8 cellular contexts compared by ENCODE assay signal in genomic region chr14:59869381-59870255, GRCh38. TPM values are rescaled to one million over a fixed set of nuclear protein-coding genes. Genes with fewer than 3 reads are reported as not detected.
DNase-seq lines count a peak whose midpoint lies in the region; ATAC-seq and TF ChIP-seq lines count a peak whose summit lies in the region.

No MANE protein-coding gene starts in this region.

- H3K4me3 Mint-ChIP-seq in CD4-positive, alpha-beta T cell = peak overlapping the region; percentile 15
- peak overlapping the region; percentile 98 for H3K4me3 Mint-ChIP-seq in dendritic cell treated with granulocyte-macrophage colony-stimulating factor and Interleukin-4, amounts not matched to agents 40 ng/mL and 50 ng/mL, for 4 days

- H3K23ac ChIP-seq in IMR-90 (ENCODE audit: low read depth, low read length) (no peak overlapping the region), neuronal stem cell (ENCODE audit: low read depth, low read length, poor library complexity) (no peak overlapping the region)

- H3K4me1 ChIP-seq in IMR-90 (ENCODE audit: control insufficient read depth, insufficient read depth, low read length) (no peaks in the 10 kb centered on the region; the same call in 1 of the 2 replicates), neuronal stem cell (ENCODE audit: control insufficient read depth in 2 of 2, insufficient read depth in 1 of 2, low read depth in 1 of 2, low read length in 2 of 2) (peaks cover 3 to 4% of the 10 kb centered on the region in 2 donors)

- H4K8ac ChIP-seq in IMR-90 (ENCODE audit: low read depth in 2 of 2, low read length in 2 of 2) (no peak overlapping the region), neuronal stem cell (ENCODE audit: low read depth, low read length) (no peak overlapping the region)

- no peak for ATAC-seq in CD4-positive, alpha-beta T cell (ENCODE audit: poor library complexity)
- no peak for ATAC-seq in IMR-90 (ENCODE audit: low read depth)
- no peak for ATAC-seq in HG03342 (IDR thresholded peaks at IDR 0.05; ENCODE audit: unreplicated experiment)
- no peak for ATAC-seq in GM18517 (IDR thresholded peaks at IDR 0.05; ENCODE audit: unreplicated experiment)
- no peak for ATAC-seq in GM21360 (IDR thresholded peaks at IDR 0.05; ENCODE audit: unreplicated experiment)

- intact Hi-C loops in CD4-positive, alpha-beta T cell (cut with DNase I, micrococcal nuclease) = no loop called here
- intact Hi-C loops in IMR-90 (cut with micrococcal nuclease) = no loop called here
- intact Hi-C loops in dendritic cell treated with granulocyte-macrophage colony-stimulating factor and Interleukin-4, amounts not matched to agents 40 ng/mL and 50 ng/mL, for 4 days (cut with micrococcal nuclease) = no loop called here

- no peak overlapping the region for H4K91ac ChIP-seq in IMR-90 (ENCODE audit: insufficient read depth, low read depth, low read length)
- H4K91ac ChIP-seq in neuronal stem cell (ENCODE audit: low read depth, low read length, poor library complexity) = no peak overlapping the region

- DNase-seq in CD4-positive, alpha-beta T cell = no peak
- DNase-seq in IMR-90 (no peak), neuronal stem cell (ENCODE audit: low spot score) (no peak), SK-N-DZ (ENCODE audit: low spot score) (no peak)

- H2BK12ac ChIP-seq in neuronal stem cell (ENCODE audit: low read length) = no peak overlapping the region

- peak overlapping the region; percentile 91 for H2AFZ ChIP-seq in IMR-90 (replicated peaks; ENCODE audit: low read length, poor library complexity)
- H2AFZ ChIP-seq in neuronal stem cell (ENCODE audit: low read length) = peak overlapping the region; percentile 96

- dilution Hi-C loops in IMR-90 (cut with HindIII; ENCODE audit: low sequenced_read_pairs, unreplicated experiment) = no loop called here

- TF ChIP-seq CTCF in CD4-positive, alpha-beta T cell (IDR thresholded peaks at IDR 0.05) = no peak
- TF ChIP-seq CTCF in IMR-90 (conservative IDR thresholded peaks at IDR 0.05; ENCODE audit: low read depth, low read length) = no peak

- CTCF ChIA-PET in CD4-positive, alpha-beta T cell (lab: Charles Lee) = no interaction called here
- CTCF ChIA-PET in IMR-90 (lab: Yijun Ruan, JAX) = interaction anchor here (0.6 to 1.1 kb wide), 2 partner anchors 28 to 123 kb away, joined by 4 to 9 read pairs; no protein-coding TSS in a partner anchor

- no peaks in the 10 kb centered on the region for H3K36me3 ChIP-seq in IMR-90 (ENCODE audit: control insufficient read depth, insufficient read depth, low read length)
- H3K36me3 ChIP-seq in neuronal stem cell (replicated peaks in 1 of 2; ENCODE audit: control insufficient read depth in 2 of 2, insufficient read depth in 2 of 2, low read length in 2 of 2) = no peaks in the 10 kb centered on the region

- H2BK120ac ChIP-seq in IMR-90 (ENCODE audit: low read depth, low read length) = no peak overlapping the region
- no peak overlapping the region for H2BK120ac ChIP-seq in neuronal stem cell (ENCODE audit: low read depth, low read length)

- H3K18ac ChIP-seq in IMR-90 (ENCODE audit: low read depth, low read length) = no peak overlapping the region
- H3K18ac ChIP-seq in neuronal stem cell (ENCODE audit: low read length) = no peak overlapping the region

- H3K9me1 ChIP-seq in IMR-90 (ENCODE audit: insufficient read depth, low read length) = no peaks in the 10 kb centered on the region

- H3K36me3 Mint-ChIP-seq in CD4-positive, alpha-beta T cell (ENCODE audit: low read depth) = no peaks in the 10 kb centered on the region
- peaks cover 6% of the 10 kb centered on the region for H3K36me3 Mint-ChIP-seq in dendritic cell treated with granulocyte-macrophage colony-stimulating factor and Interleukin-4, amounts not matched to agents 40 ng/mL and 50 ng/mL, for 4 days (ENCODE audit: low read depth)

- no peak overlapping the region for H3K14ac ChIP-seq in IMR-90 (replicated peaks; ENCODE audit: low read depth, low read length)
- no peak overlapping the region for H3K14ac ChIP-seq in neuronal stem cell (ENCODE audit: low read length)

- no peak overlapping the region for H4K5ac ChIP-seq in IMR-90 (ENCODE audit: low read depth, low read length)

- H3K27me3 ChIP-seq in CD4-positive, alpha-beta T cell (ENCODE audit: control insufficient read depth, insufficient read depth, low read length) = peaks cover 53% of the 10 kb centered on the region
- H3K27me3 ChIP-seq in IMR-90 (ENCODE audit: control insufficient read depth, insufficient read depth, low read length) (peaks cover 24% of the 10 kb centered on the region), neuronal stem cell (ENCODE audit: control insufficient read depth in 3 of 3, insufficient read depth in 3 of 3, low read depth in 1 of 3, low read length in 3 of 3) (peaks cover 0 to 76% (median 9%) of the 10 kb centered on the region in 3 experiments)

- H3K27me3 Mint-ChIP-seq in CD4-positive, alpha-beta T cell = peaks cover 66% of the 10 kb centered on the region
- H3K27me3 Mint-ChIP-seq in dendritic cell treated with granulocyte-macrophage colony-stimulating factor and Interleukin-4, amounts not matched to agents 40 ng/mL and 50 ng/mL, for 4 days = peaks cover 19% of the 10 kb centered on the region

- no peak overlapping the region for H3K4me3 ChIP-seq in IMR-90 (ENCODE audit: insufficient read depth, low read depth, low read length)
- peak overlapping the region; percentile 50 to 88 for H3K4me3 ChIP-seq in neuronal stem cell (ENCODE audit: low read length in 2 of 2)

- H3K9me3 Mint-ChIP-seq in CD4-positive, alpha-beta T cell = peaks cover 1% of the 10 kb centered on the region
- H3K9me3 Mint-ChIP-seq in dendritic cell treated with granulocyte-macrophage colony-stimulating factor and Interleukin-4, amounts not matched to agents 40 ng/mL and 50 ng/mL, for 4 days = no peaks in the 10 kb centered on the region

- in situ Hi-C loops in IMR-90 (cut with MboI; ENCODE audit: low sequenced_read_pairs) = no loop called here

- H2AK5ac ChIP-seq in IMR-90 (ENCODE audit: low read depth, low read length) (no peak overlapping the region), neuronal stem cell (ENCODE audit: low read depth, low read length) (no peak overlapping the region)

- WGBS in IMR-90 (ENCODE audit: extremely low coverage in 2 of 2, insufficient read length in 1 of 2), 2 experiments = 3% methylated on average over 5 of the region's 44 CpGs; no CpG with 5 or more reads in 1 of the 2 experiments
- no CpG with 5 or more reads among the region's 44 CpGs for WGBS in neuronal stem cell (ENCODE audit: extremely low coverage in 2 of 2, insufficient read length in 2 of 2, insufficient replicate concordance in 1 of 2), 2 donors

- H2BK15ac ChIP-seq in IMR-90 (ENCODE audit: low read depth, low read length) = no peak overlapping the region
- no peak overlapping the region for H2BK15ac ChIP-seq in neuronal stem cell (ENCODE audit: low read length)

- no peaks in the 10 kb centered on the region for H3K9me3 ChIP-seq in CD4-positive, alpha-beta T cell (ENCODE audit: control insufficient read depth, low read length)
- H3K9me3 ChIP-seq in IMR-90 (ENCODE audit: control insufficient read depth, insufficient read depth, low read length) = no peaks in the 10 kb centered on the region
- H3K9me3 ChIP-seq in neuronal stem cell (replicated peaks in 1 of 2; ENCODE audit: control insufficient read depth in 2 of 2, insufficient read depth in 1 of 2, low read depth in 1 of 2, low read length in 2 of 2) = no peaks in the 10 kb centered on the region

- H3K56ac ChIP-seq in IMR-90 (ENCODE audit: extremely low read depth, insufficient read depth, low read length) = no peak overlapping the region

- POLR2A ChIA-PET in CD4-positive, alpha-beta T cell (lab: Charles Lee) = no interaction called here
- POLR2A ChIA-PET in IMR-90 (lab: Charles Lee; ENCODE audit: unreplicated experiment) = no interaction called here

- no peak overlapping the region for H2AK9ac ChIP-seq in IMR-90 (replicated peaks; ENCODE audit: low read depth, low read length, poor library complexity)

- no peak for TF ChIP-seq RAD21 in IMR-90 (IDR thresholded peaks at IDR 0.05; ENCODE audit: low read length)

- H3K9ac ChIP-seq in IMR-90 (ENCODE audit: low read depth, low read length) (no peak overlapping the region), neuronal stem cell (ENCODE audit: low read depth, low read length, poor library complexity) (no peak overlapping the region)

- H3K27ac Mint-ChIP-seq in CD4-positive, alpha-beta T cell = no peak overlapping the region
- peak overlapping the region; percentile 83 for H3K27ac Mint-ChIP-seq in dendritic cell treated with granulocyte-macrophage colony-stimulating factor and Interleukin-4, amounts not matched to agents 40 ng/mL and 50 ng/mL, for 4 days

- no peak overlapping the region for H2BK20ac ChIP-seq in IMR-90 (ENCODE audit: low read depth, low read length)

- no peak overlapping the region for H2BK5ac ChIP-seq in IMR-90 (ENCODE audit: low read depth, low read length, poor library complexity, severe bottlenecking)
- no peak overlapping the region for H2BK5ac ChIP-seq in neuronal stem cell (ENCODE audit: low read length)

- no peaks in the 10 kb centered on the region for H3K4me1 Mint-ChIP-seq in CD4-positive, alpha-beta T cell (ENCODE audit: low read depth)
- peaks cover 18% of the 10 kb centered on the region for H3K4me1 Mint-ChIP-seq in dendritic cell treated with granulocyte-macrophage colony-stimulating factor and Interleukin-4, amounts not matched to agents 40 ng/mL and 50 ng/mL, for 4 days (ENCODE audit: low read depth)

- H3K4me2 ChIP-seq in IMR-90 (ENCODE audit: low read depth, low read length) (peak overlapping the region; percentile 100; the same call in 1 of the 2 replicates), neuronal stem cell (ENCODE audit: insufficient read depth, low read length, poor library complexity, severe bottlenecking) (peak overlapping the region; percentile 89)

- H3K79me1 ChIP-seq in IMR-90 (ENCODE audit: low read depth in 1 of 2, low read length in 2 of 2) (no peaks in the 10 kb centered on the region), neuronal stem cell (ENCODE audit: low read depth, low read length) (no peaks in the 10 kb centered on the region)

- BruUV-seq in IMR-90 (replicated peaks; lab: Mats Ljungman, UMichigan) = no TSS peak

- H3K27ac ChIP-seq in CD4-positive, alpha-beta T cell (ENCODE audit: low read depth, low read length) = no peak overlapping the region
- H3K27ac ChIP-seq in IMR-90 (ENCODE audit: insufficient read depth, low read length) (no peak overlapping the region), neuronal stem cell (replicated peaks; ENCODE audit: low read length) (no peak overlapping the region)

- no peak for TF ChIP-seq POLR2A in IMR-90 (IDR thresholded peaks at IDR 0.05; ENCODE audit: low read depth, low read length)

- H3K4ac ChIP-seq in IMR-90 (ENCODE audit: low read depth, low read length) (no peak overlapping the region), neuronal stem cell (ENCODE audit: low read length) (no peak overlapping the region)

- no peaks in the 10 kb centered on the region for H4K20me1 ChIP-seq in IMR-90 (ENCODE audit: insufficient read depth, low read length)

RNA-seq across cellular contexts. Expression of gene RTN1, which starts 1.0 kb away (rescaled TPM):
- under 1 TPM in 1 of 2 experiments, not detected in 1; 0.14 TPM for total RNA-seq in CD4-positive, alpha-beta T cell
- 0.18 and 0.28 TPM in 2 replicates for total RNA-seq in IMR-90 (2012; rRNA removed)
- 0.44 and 0.46 TPM in 2 replicates for polyA plus RNA-seq in IMR-90 (2012; rRNA removed)
- polyA plus RNA-seq in IMR-90 (2012; cell fraction: cytosol; rRNA removed) = 0.27 and 0.30 TPM in 2 replicates
- polyA plus RNA-seq in IMR-90 (2012; cell fraction: nucleus; rRNA removed; ENCODE audit: low replicate concordance) = 0.18 and 0.33 TPM in 2 replicates
- 27.9 TPM for polyA plus RNA-seq in neuronal stem cell (2013, experiment 1 of 2)
- polyA plus RNA-seq in neuronal stem cell (2013, experiment 2 of 2) = 28.5 TPM
- polyA plus RNA-seq in SK-N-DZ (2014; cell fraction: cytosol; rRNA removed) = 35.7 and 69.1 TPM in 2 replicates
- 16.5 and 25.6 TPM in 2 replicates for polyA plus RNA-seq in SK-N-DZ (2014; cell fraction: nucleus; rRNA removed)

RNA-seq across cellular contexts. Expression of gene LRRC9, which starts 50.3 kb away (rescaled TPM):
- not detected for total RNA-seq in CD4-positive, alpha-beta T cell
- not detected in 2 replicates for total RNA-seq in IMR-90 (2012; rRNA removed)
- polyA plus RNA-seq in IMR-90 (2012; rRNA removed) = not detected in 2 replicates
- polyA plus RNA-seq in IMR-90 (2012; cell fraction: cytosol; rRNA removed) = not detected in 2 replicates
- polyA plus RNA-seq in IMR-90 (2012; cell fraction: nucleus; rRNA removed; ENCODE audit: low replicate concordance) = not detected in 2 replicates
- polyA plus RNA-seq in neuronal stem cell (2013, experiment 1 of 2) = 0.99 TPM
- 1.1 TPM for polyA plus RNA-seq in neuronal stem cell (2013, experiment 2 of 2)
- polyA plus RNA-seq in SK-N-DZ (2014; cell fraction: cytosol; rRNA removed) = 0.44 and 1.9 TPM in 2 replicates
- 0.45 TPM in 1 of 2 replicates, not detected in the other for polyA plus RNA-seq in SK-N-DZ (2014; cell fraction: nucleus; rRNA removed)
